ENCODE assay signal across 15 cellular contexts in the genomic region with DNA sequence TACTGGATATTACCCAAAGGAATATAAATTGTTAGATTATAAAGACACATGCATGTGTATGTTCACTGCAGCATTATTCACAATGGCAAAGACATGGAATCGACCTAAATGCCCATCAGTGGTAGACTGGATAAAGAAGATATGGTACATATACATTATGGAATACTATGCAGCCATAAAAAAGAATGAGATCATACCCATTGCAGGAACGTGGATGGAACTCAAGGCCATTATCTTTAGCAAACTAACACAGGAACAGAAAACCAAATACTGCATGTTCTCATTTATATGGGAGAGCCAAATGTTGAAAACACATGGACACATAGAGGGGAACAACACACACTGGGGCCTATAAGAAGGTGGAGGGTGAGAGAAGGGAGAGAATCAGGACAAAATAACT. TPM values are rescaled to one million over a fixed set of nuclear protein-coding genes. Genes with fewer than 3 reads are reported as not detected.
"Had no signal": no experiment of that assay in that cellular context is flagged by ENCODE, and none has a peak within 500 bp of the region (broad histone marks: within the 10 kb centered on the region; RNA-seq: fewer than 3 reads in every experiment).

No MANE protein-coding gene starts in this region.

RNA-seq across cellular contexts. Expression of gene C1orf185, which starts 35.7 kb away (rescaled TPM):
- total RNA-seq: stomach, subcutaneous adipose tissue, suprapubic skin, temporal lobe, thoracic aorta, thyroid gland, tibial nerve, transverse colon, upper lobe of left lung, upper lobe of right lung, ureter, urinary bladder, uterus, vagina had no signal
- polyA plus RNA-seq: stomach, thymus, urinary bladder had no signal
